6 cellular contexts compared by ENCODE assay signal in genomic region chr10:12910835-12911234, GRCh38.
"Had no signal": no experiment of that assay in that cellular context is flagged by ENCODE, and none has a peak within 500 bp of the region (broad histone marks: within the 10 kb centered on the region; RNA-seq: fewer than 3 reads in every experiment).

No MANE protein-coding gene starts in this region.

- H3K27ac Mint-ChIP-seq: GM23338, H9 had no signal

- H3K9me3 Mint-ChIP-seq: GM23338, H9 had no signal

- H3K4me3 Mint-ChIP-seq: GM23338, H9 had no signal

- ATAC-seq: GM23338, K562 had no signal

- H3K4me2 ChIP-seq: GM23338 had no signal

- DNase-seq: H9, HCEC 1CT, IMR-90, KG1 had no signal

- H3K4me3 ChIP-seq: GM23338, K562 had no signal

- H2AFZ ChIP-seq: GM23338 had no signal

- H3K4me1 Mint-ChIP-seq: GM23338 had no signal
